Comparison of ENCODE assay signal across 30 cellular contexts in the genomic region with DNA sequence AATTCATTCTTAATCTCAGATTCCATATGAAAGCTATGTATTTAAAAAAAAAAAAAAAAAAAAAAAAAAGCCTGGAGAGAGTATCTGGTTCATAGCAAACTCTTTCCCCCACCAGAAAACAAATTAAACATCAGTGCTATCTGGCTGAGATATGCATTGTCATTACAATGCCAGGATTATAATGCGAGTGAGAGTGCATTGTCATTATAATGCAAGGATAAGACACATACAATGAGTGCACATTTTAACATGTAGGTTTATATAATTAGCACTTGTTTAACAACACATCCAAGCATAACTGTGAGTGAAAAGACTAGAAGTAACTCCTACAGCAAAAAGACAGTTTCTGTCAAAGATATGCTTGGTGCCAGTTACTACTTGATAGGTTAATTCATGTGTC.
"Had no signal": no experiment of that assay in that cellular context is flagged by ENCODE, and none has a peak within 500 bp of the region (broad histone marks: within the 10 kb centered on the region; RNA-seq: fewer than 3 reads in every experiment).

No MANE protein-coding gene starts in this region.

- H3K27me3 ChIP-seq: ascending aorta, cardiac muscle cell, colonic mucosa, esophagus squamous epithelium, gastroesophageal sphincter had no signal

- H3K4me3 ChIP-seq: ascending aorta, breast epithelium, cardiac muscle cell, colonic mucosa, esophagus squamous epithelium, gastroesophageal sphincter, heart right ventricle had no signal

- DNase-seq: activated CD4-positive, alpha-beta memory T cell treated with anti-CD3 and anti-CD28 coated beads for 36 hours; activated CD4-positive, alpha-beta T cell treated with anti-CD3 and anti-CD28 coated beads for 36 hours; activated CD4-positive, alpha-beta T cell treated with anti-CD3 and anti-CD28 coated beads, Interleukin-2, amount 10 ng/mL, durations not matched to agents 24 days and 14 days; activated CD4-positive, CD25-positive, alpha-beta regulatory T cell; activated CD4-positive, CD25-positive, alpha-beta regulatory T cell treated with anti-CD3 and anti-CD28 coated beads, Interleukin-2, amount 50 U/mL, for 72 hours; activated CD8-positive, alpha-beta memory T cell treated with anti-CD3 and anti-CD28 coated beads, Interleukin-2, amount 10 ng/mL, durations not matched to agents 7 days and 5 days; activated CD8-positive, alpha-beta memory T cell treated with anti-CD3 and anti-CD28 coated beads, Interleukin-2, amount 50 U/mL, for 4 hours; activated CD8-positive, alpha-beta T cell treated with anti-CD3 and anti-CD28 coated beads, Interleukin-2, amount 10 ng/mL, durations not matched to agents 7 days and 5 days; activated gamma-delta T cell; activated naive CD4-positive, alpha-beta T cell; activated naive CD4-positive, alpha-beta T cell treated with anti-CD3 and anti-CD28 coated beads, Interleukin-2, amount 10 ng/mL, durations not matched to agents 7 days and 5 days; activated naive CD8-positive, alpha-beta T cell treated with anti-CD3 and anti-CD28 coated beads, Interleukin-2, amount 10 ng/mL, durations not matched to agents 7 days and 5 days; activated T-cell treated with anti-CD3 and anti-CD28 coated beads, Interleukin-2, amount 50 U/mL, for 1 hour; activated T-cell treated with anti-CD3 and anti-CD28 coated beads, Interleukin-2, amount 50 U/mL, for 48 hours; central memory CD4-positive, alpha-beta T cell; cerebellar nuclear complex; colonic mucosa; effector CD8-positive, alpha-beta T cell; esophagus squamous epithelium; foreskin melanocyte; heart right ventricle; T-helper 17 cell; T1000; WERI-Rb-1 had no signal

- H3K36me3 ChIP-seq: ascending aorta, breast epithelium, cardiac muscle cell, colonic mucosa, esophagus squamous epithelium, gastroesophageal sphincter, heart right ventricle, WERI-Rb-1 had no signal

- H3K9me3 ChIP-seq: ascending aorta, breast epithelium, colonic mucosa, esophagus squamous epithelium, gastroesophageal sphincter had no signal

- H3K4me1 ChIP-seq: ascending aorta, breast epithelium, colonic mucosa, esophagus squamous epithelium, gastroesophageal sphincter, heart right ventricle had no signal

- ATAC-seq: activated CD4-positive, alpha-beta T cell treated with anti-CD3 and anti-CD28 coated beads for 36 hours; activated CD8-positive, alpha-beta memory T cell treated with anti-CD3 and anti-CD28 coated beads, Interleukin-2, amount 10 ng/mL, durations not matched to agents 7 days and 5 days; activated CD8-positive, alpha-beta T cell treated with anti-CD3 and anti-CD28 coated beads, Interleukin-2, amount 10 ng/mL, durations not matched to agents 7 days and 5 days; activated naive CD4-positive, alpha-beta T cell treated with anti-CD3 and anti-CD28 coated beads, Interleukin-2, amount 50 U/mL, for 72 hours; gastroesophageal sphincter; heart right ventricle; T-helper 17 cell had no signal

- H3K27ac ChIP-seq: ascending aorta, breast epithelium, cardiac muscle cell, colonic mucosa, epithelial cell of prostate, esophagus squamous epithelium, gastroesophageal sphincter, heart right ventricle, WERI-Rb-1 had no signal
